18 cellular contexts compared by ENCODE assay signal in the genomic region with DNA sequence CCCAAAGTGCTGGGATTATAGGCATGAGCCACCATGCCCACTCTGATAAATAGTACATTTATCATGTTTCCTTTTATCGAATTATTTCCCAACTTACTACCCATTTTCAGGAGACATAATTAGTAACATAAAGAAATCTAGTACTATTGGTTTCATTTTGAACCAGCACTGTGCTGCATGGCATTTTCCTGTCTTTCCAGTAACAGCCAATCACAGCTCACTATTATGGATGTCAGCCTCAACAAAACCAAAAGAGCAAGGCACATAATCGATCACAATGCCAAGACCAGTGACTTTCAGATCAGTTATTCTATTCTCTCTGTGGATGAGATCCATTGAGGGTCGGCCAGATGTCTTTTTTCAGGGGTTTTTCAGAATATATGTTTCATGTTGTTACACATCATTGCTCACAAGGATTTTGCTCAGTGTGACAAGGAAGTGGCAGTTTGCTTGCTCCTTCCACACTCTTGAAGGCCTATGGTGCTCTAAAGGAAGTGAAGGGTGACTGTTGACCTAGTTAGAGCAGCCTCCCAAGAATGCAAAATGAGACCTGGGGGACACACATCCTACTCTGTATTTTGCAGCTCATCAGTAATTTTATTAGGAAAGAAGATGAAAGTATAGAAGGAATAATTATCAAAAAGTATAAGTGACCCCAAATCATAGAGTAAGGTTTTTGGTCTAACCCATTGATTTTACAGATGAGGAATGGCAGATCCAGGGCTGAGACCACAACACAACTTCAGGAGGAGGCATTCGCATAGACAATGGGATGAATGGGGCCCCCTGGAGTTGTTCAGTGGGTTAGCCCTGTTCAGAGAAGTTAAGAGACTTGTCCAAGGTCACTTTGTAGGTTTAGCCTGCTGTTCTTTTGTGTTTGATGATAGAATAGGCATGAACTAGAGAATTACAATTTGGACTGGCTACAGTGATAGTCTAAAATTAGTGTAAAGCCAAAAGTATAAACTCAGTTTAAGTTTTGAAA.
A peak's percentile ranks its signal among the peaks of the same experiment; 100 is the strongest.
DNase-seq lines count a peak whose midpoint lies in the region; ATAC-seq and TF ChIP-seq lines count a peak whose summit lies in the region.
"Had no signal": no experiment of that assay in that cellular context is flagged by ENCODE, and none has a peak within 500 bp of the region (broad histone marks: within the 10 kb centered on the region; RNA-seq: fewer than 3 reads in every experiment).

No MANE protein-coding gene starts in this region.

- TF ChIP-seq POLR2A in testis (IDR thresholded peaks at IDR 0.05) = no peak

- H3K9me3 Mint-ChIP-seq in activated CD4-positive, alpha-beta memory T cell treated with anti-CD3 and anti-CD28 coated beads, Interleukin-2, amount 10 ng/mL, durations not matched to agents 7 days and 5 days = peaks cover 6% of the 10 kb centered on the region

- WGBS in testis, 2 donors = 92 to 93% methylated on average over 4 of the region's 4 CpGs

- peak; percentile 23 for DNase-seq in GM12865 (ENCODE audit: low read depth)
- DNase-seq in activated CD4-positive, alpha-beta memory T cell treated with anti-CD3 and anti-CD28 coated beads, Interleukin-2, amount 10 ng/mL, durations not matched to agents 7 days and 5 days = no peak
- peak; percentile 24 for DNase-seq in left kidney (ENCODE audit: low read depth, low spot score)
- no peak for DNase-seq in testis
- no peak for DNase-seq in NCI-H748 (lab: John Stamatoyannopoulos, UW; ENCODE audit: unreplicated experiment)
- no peak for DNase-seq in SKM-1 treated with dmso at 0.1 percent for 144 hours (lab: John Stamatoyannopoulos, UW; ENCODE audit: unreplicated experiment)
- no peak for DNase-seq in left lung
- DNase-seq: activated CD4-positive, alpha-beta T cell treated with anti-CD3 and anti-CD28 coated beads, Interleukin-2, amount 10 ng/mL, durations not matched to agents 24 days and 14 days; caudate nucleus; effector CD8-positive, alpha-beta T cell; left ventricle myocardium superior; MM.1S; NCI-H187 treated with DMSO at 0.1 percent for 48 hours; stimulated activated naive CD4-positive, alpha-beta T cell treated with Interleukin-2 at 50 U/mL for 16 hours; uterus had no signal

- no peaks in the 10 kb centered on the region for H3K27me3 ChIP-seq in BLaER1
- no peaks in the 10 kb centered on the region for H3K27me3 ChIP-seq in testis
- H3K27me3 ChIP-seq in left lung = no peaks in the 10 kb centered on the region
- H3K27me3 ChIP-seq: SJSA1, uterus had no signal

- CTCF ChIA-PET in activated CD4-positive, alpha-beta memory T cell treated with anti-CD3 and anti-CD28 coated beads, Interleukin-2, amount 10 ng/mL, durations not matched to agents 7 days and 5 days (lab: Charles Lee) = interaction anchor here (0.7 kb wide), 1 partner anchor 9 kb away, joined by 3 read pairs; no protein-coding TSS in a partner anchor

- H3K4me3 ChIP-seq in BLaER1 (peak overlapping the region; percentile 30), GM12865 (ENCODE audit: low read depth, low read length) (no peak overlapping the region), testis (no peak overlapping the region), left lung (no peak overlapping the region)
- H3K4me3 ChIP-seq: SJSA1, uterus had no signal

- H3K4me3 Mint-ChIP-seq in activated CD4-positive, alpha-beta memory T cell treated with anti-CD3 and anti-CD28 coated beads, Interleukin-2, amount 10 ng/mL, durations not matched to agents 7 days and 5 days = no peak overlapping the region
- H3K4me3 Mint-ChIP-seq: activated CD4-positive, alpha-beta T cell treated with anti-CD3 and anti-CD28 coated beads, Interleukin-2, amount 10 ng/mL, durations not matched to agents 24 days and 14 days had no signal

- H3K36me3 ChIP-seq in BLaER1 (no peaks in the 10 kb centered on the region), testis (ENCODE audit: low read depth, missing control alignments) (no peaks in the 10 kb centered on the region), left lung (no peaks in the 10 kb centered on the region)
- H3K36me3 ChIP-seq: SJSA1, uterus had no signal

- TF ChIP-seq CTCF in GM12865 (IDR thresholded peaks at IDR 0.05; ENCODE audit: insufficient read depth, low read depth, low read length, missing control alignments) (no peak), testis (IDR thresholded peaks at IDR 0.05) (no peak), left lung (IDR thresholded peaks at IDR 0.05) (no peak)

- H3K4me1 Mint-ChIP-seq in activated CD4-positive, alpha-beta memory T cell treated with anti-CD3 and anti-CD28 coated beads, Interleukin-2, amount 10 ng/mL, durations not matched to agents 7 days and 5 days = peaks cover 34% of the 10 kb centered on the region

- ATAC-seq in left lung = no peak
- ATAC-seq: HCT116, left ventricle myocardium superior had no signal

- H3K4me2 ChIP-seq in BLaER1 = peak overlapping the region; percentile 75

- H3K9ac ChIP-seq in BLaER1 = peak overlapping the region; percentile 64

- no peaks in the 10 kb centered on the region for H4K20me1 ChIP-seq in BLaER1

- intact Hi-C loops in testis (cut with DNase I; ENCODE audit: low total_unique reads) = no loop called here
- intact Hi-C loops in left lung (cut with DNase I) = no loop called here

- H3K9me3 ChIP-seq in BLaER1 = peaks cover 27% of the 10 kb centered on the region
- H3K9me3 ChIP-seq in testis = no peaks in the 10 kb centered on the region
- H3K9me3 ChIP-seq in left lung = no peaks in the 10 kb centered on the region
- H3K9me3 ChIP-seq: SJSA1, uterus had no signal

- H3K27ac Mint-ChIP-seq in activated CD4-positive, alpha-beta memory T cell treated with anti-CD3 and anti-CD28 coated beads, Interleukin-2, amount 10 ng/mL, durations not matched to agents 7 days and 5 days = peak overlapping the region; percentile 39
- H3K27ac Mint-ChIP-seq: activated CD4-positive, alpha-beta T cell treated with anti-CD3 and anti-CD28 coated beads, Interleukin-2, amount 10 ng/mL, durations not matched to agents 24 days and 14 days had no signal

- POLR2A ChIA-PET in activated CD4-positive, alpha-beta memory T cell treated with anti-CD3 and anti-CD28 coated beads, Interleukin-2, amount 10 ng/mL, durations not matched to agents 7 days and 5 days (lab: Charles Lee) = interaction anchor here (0.9 kb wide), 1 partner anchor 125 kb away, joined by 3 read pairs; no protein-coding TSS in a partner anchor

- H3K27ac ChIP-seq in BLaER1 (peak overlapping the region; percentile 92), testis (no peak overlapping the region), left lung (no peak overlapping the region)
- H3K27ac ChIP-seq: SJSA1, uterus had no signal

- peaks cover 10% of the 10 kb centered on the region for H3K36me3 Mint-ChIP-seq in activated CD4-positive, alpha-beta memory T cell treated with anti-CD3 and anti-CD28 coated beads, Interleukin-2, amount 10 ng/mL, durations not matched to agents 7 days and 5 days (ENCODE audit: low read depth)

- H3K4me1 ChIP-seq in BLaER1 = peaks cover 84% of the 10 kb centered on the region
- H3K4me1 ChIP-seq in testis = no peaks in the 10 kb centered on the region
- H3K4me1 ChIP-seq in left lung = peaks cover 9 to 17% of the 10 kb centered on the region in 2 donors
- H3K4me1 ChIP-seq: uterus had no signal

- H3K27me3 Mint-ChIP-seq in activated CD4-positive, alpha-beta memory T cell treated with anti-CD3 and anti-CD28 coated beads, Interleukin-2, amount 10 ng/mL, durations not matched to agents 7 days and 5 days = peaks cover 60% of the 10 kb centered on the region

Comparison
In these comparisons a context has a peak if more than half of its experiments do, and no peak if none do; other contexts are left out.
1. DNase-seq: peak in GM12865 (single experiment) and left kidney (single experiment); none in activated CD4-positive, alpha-beta memory T cell treated with anti-CD3 and anti-CD28 coated beads, Interleukin-2, amount 10 ng/mL, durations not matched to agents 7 days and 5 days (single experiment), testis (single experiment), NCI-H748 (single experiment), SKM-1 treated with dmso at 0.1 percent for 144 hours (single experiment) and left lung (0 of 2).